ENCODE assay signal across 1 cellular context in the genomic region with DNA sequence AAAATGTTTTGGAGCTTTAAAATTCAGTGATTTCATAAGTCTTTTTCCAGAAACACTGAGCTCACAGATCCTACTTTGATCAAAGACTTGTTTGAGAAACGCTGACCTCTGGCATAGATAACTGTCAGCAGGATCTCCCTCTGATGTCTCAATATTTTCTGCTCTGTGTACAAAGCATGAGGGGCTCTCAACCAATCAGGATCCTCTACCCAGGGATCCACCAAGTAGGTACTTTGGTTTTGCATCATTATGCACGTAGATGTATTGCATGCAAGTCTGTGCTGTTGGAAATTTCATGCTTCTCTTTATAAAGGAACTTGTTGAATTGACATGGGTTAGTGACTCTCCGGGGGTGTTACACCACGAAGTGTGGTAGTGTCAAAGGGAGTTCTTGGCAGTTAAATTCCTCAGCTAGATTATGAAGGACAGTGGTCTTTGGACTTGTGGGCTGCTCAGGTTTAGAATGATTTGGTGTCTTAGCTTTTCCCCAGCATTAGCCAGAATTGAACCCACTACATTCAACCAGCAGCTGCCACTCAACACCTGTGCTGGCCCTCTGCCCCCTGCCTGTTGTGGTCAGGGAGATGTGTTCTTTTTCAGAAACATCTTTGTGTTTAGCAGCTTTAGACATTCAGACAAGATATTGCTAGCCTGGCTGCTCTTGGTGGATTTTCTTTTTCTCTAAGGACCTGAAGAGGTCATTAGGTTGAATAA.
TF ChIP-seq lines count a peak whose summit lies in the region.

No MANE protein-coding gene starts in this region.

TF ChIP-seq in HepG2, 621 proteins besides CTCF, POLR2A, EP300 and RAD21 (continued from another document):
- 0 out of 2 replicates have a peak, but pooled peaks have one; percentile 27 for TF ChIP-seq THAP11 (CRISPR knock-in tag; IDR thresholded peaks at IDR 0.05)
- TF ChIP-seq FOXA1 (IDR thresholded peaks at IDR 0.05): no peak
- TF ChIP-seq FOXA1 (CRISPR knock-in tag; IDR thresholded peaks at IDR 0.05): peak; percentile 80
- no peak; the same call in 1 of the 2 replicates for TF ChIP-seq POLR2AphosphoS5 (IDR thresholded peaks at IDR 0.05; ENCODE audit: low read depth, low read length)
- TF ChIP-seq THRA (CRISPR knock-in tag; IDR thresholded peaks at IDR 0.05; ENCODE audit: borderline replicate concordance): 0 out of 2 replicates have a peak, but pooled peaks have one; percentile 10
- TF ChIP-seq ZNF563 (CRISPR knock-in tag; IDR thresholded peaks at IDR 0.05): no peak
- no peak for TF ChIP-seq JUNB (CRISPR knock-in tag; IDR thresholded peaks at IDR 0.05; ENCODE audit: borderline replicate concordance)
- no peak for TF ChIP-seq ZNF589 (CRISPR knock-in tag; conservative IDR thresholded peaks at IDR 0.05)
- TF ChIP-seq NR2F6 (IDR thresholded peaks at IDR 0.05): peak; percentile 72; the same call in 1 of the 2 replicates
- peak; percentile 75 for TF ChIP-seq NR2F6 (CRISPR knock-in tag; IDR thresholded peaks at IDR 0.05)
- no peak for TF ChIP-seq TOE1 (CRISPR knock-in tag; IDR thresholded peaks at IDR 0.05)
- no peak for TF ChIP-seq CENPBD1 (CRISPR knock-in tag; IDR thresholded peaks at IDR 0.05; ENCODE audit: borderline replicate concordance, low read depth)
- TF ChIP-seq KLF15 (CRISPR knock-in tag; IDR thresholded peaks at IDR 0.05; ENCODE audit: borderline replicate concordance): no peak
- no peak for TF ChIP-seq ZNF468 (CRISPR knock-in tag; IDR thresholded peaks at IDR 0.05)
- TF ChIP-seq HNRNPUL1 (IDR thresholded peaks at IDR 0.05; ENCODE audit: low read depth, low read length): no peak
- no peak for TF ChIP-seq GTF2F1 (IDR thresholded peaks at IDR 0.05; ENCODE audit: low read length)
- TF ChIP-seq ZNF570 (CRISPR knock-in tag; IDR thresholded peaks at IDR 0.05; ENCODE audit: borderline replicate concordance): no peak
- TF ChIP-seq, protein P1, sequence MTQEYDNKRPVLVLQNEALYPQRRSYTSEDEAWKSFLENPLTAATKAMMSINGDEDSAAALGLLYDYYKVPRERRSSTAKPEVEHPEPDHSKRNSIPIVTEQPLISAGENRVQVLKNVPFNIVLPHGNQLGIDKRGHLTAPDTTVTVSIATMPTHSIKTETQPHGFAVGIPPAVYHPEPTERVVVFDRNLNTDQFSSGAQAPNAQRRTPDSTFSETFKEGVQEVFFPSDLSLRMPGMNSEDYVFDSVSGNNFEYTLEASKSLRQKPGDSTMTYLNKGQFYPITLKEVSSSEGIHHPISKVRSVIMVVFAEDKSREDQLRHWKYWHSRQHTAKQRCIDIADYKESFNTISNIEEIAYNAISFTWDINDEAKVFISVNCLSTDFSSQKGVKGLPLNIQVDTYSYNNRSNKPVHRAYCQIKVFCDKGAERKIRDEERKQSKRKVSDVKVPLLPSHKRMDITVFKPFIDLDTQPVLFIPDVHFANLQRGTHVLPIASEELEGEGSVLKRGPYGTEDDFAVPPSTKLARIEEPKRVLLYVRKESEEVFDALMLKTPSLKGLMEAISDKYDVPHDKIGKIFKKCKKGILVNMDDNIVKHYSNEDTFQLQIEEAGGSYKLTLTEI (CRISPR knock-in tag; conservative IDR thresholded peaks at IDR 0.05): no peak
- no peak for TF ChIP-seq ATF7 (IDR thresholded peaks at IDR 0.05)
- no peak for TF ChIP-seq ATF7 (CRISPR knock-in tag; IDR thresholded peaks at IDR 0.05)
- no peak for TF ChIP-seq NFE2 (CRISPR knock-in tag; IDR thresholded peaks at IDR 0.05)
- TF ChIP-seq CHD2 (IDR thresholded peaks at IDR 0.05; ENCODE audit: low read depth, low read length): no peak
- no peak for TF ChIP-seq MED13 (CRISPR knock-in tag; IDR thresholded peaks at IDR 0.05)
- no peak for TF ChIP-seq ZNF274 (CRISPR knock-in tag; IDR thresholded peaks at IDR 0.05)
- no peak for TF ChIP-seq MBD4 (IDR thresholded peaks at IDR 0.05; ENCODE audit: borderline replicate concordance, low read length)
- TF ChIP-seq YEATS2 (CRISPR knock-in tag; IDR thresholded peaks at IDR 0.05; ENCODE audit: borderline replicate concordance): peak; percentile 21; the same call in 1 of the 2 replicates
- TF ChIP-seq PHF20 (CRISPR knock-in tag; IDR thresholded peaks at IDR 0.05): no peak
- no peak for TF ChIP-seq SKI (IDR thresholded peaks at IDR 0.05; ENCODE audit: partially characterized antibody)
- TF ChIP-seq, protein P2, sequence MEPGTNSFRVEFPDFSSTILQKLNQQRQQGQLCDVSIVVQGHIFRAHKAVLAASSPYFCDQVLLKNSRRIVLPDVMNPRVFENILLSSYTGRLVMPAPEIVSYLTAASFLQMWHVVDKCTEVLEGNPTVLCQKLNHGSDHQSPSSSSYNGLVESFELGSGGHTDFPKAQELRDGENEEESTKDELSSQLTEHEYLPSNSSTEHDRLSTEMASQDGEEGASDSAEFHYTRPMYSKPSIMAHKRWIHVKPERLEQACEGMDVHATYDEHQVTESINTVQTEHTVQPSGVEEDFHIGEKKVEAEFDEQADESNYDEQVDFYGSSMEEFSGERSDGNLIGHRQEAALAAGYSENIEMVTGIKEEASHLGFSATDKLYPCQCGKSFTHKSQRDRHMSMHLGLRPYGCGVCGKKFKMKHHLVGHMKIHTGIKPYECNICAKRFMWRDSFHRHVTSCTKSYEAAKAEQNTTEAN (CRISPR knock-in tag; conservative IDR thresholded peaks at IDR 0.05): 0 out of 2 replicates have a peak, but pooled peaks have one; percentile 37
- no peak for TF ChIP-seq SMAD1 (CRISPR knock-in tag; IDR thresholded peaks at IDR 0.05; ENCODE audit: borderline replicate concordance, low read depth)
- peak; percentile 48; the same call in 1 of the 2 replicates for TF ChIP-seq POLR2G (IDR thresholded peaks at IDR 0.05; ENCODE audit: low read depth, low read length)
- TF ChIP-seq ZBTB21 (CRISPR knock-in tag; IDR thresholded peaks at IDR 0.05): peak; percentile 58; the same call in 1 of the 2 replicates
- no peak for TF ChIP-seq YY1 (IDR thresholded peaks at IDR 0.05; ENCODE audit: insufficient read depth, insufficient replicate concordance, low read depth, low read length)
- no peak for TF ChIP-seq ZNF549 (CRISPR knock-in tag; IDR thresholded peaks at IDR 0.05)
- TF ChIP-seq STAT5B (CRISPR knock-in tag; IDR thresholded peaks at IDR 0.05): no peak
- TF ChIP-seq CAMTA2 (CRISPR knock-in tag; IDR thresholded peaks at IDR 0.05; ENCODE audit: borderline replicate concordance): no peak
- TF ChIP-seq GPN1 (CRISPR knock-in tag; IDR thresholded peaks at IDR 0.05; ENCODE audit: borderline replicate concordance): no peak
- TF ChIP-seq ZNF547 (CRISPR knock-in tag; IDR thresholded peaks at IDR 0.05): no peak
- no peak for TF ChIP-seq ZNF496 (CRISPR knock-in tag; IDR thresholded peaks at IDR 0.05; ENCODE audit: insufficient replicate concordance)
- TF ChIP-seq, protein P3, sequence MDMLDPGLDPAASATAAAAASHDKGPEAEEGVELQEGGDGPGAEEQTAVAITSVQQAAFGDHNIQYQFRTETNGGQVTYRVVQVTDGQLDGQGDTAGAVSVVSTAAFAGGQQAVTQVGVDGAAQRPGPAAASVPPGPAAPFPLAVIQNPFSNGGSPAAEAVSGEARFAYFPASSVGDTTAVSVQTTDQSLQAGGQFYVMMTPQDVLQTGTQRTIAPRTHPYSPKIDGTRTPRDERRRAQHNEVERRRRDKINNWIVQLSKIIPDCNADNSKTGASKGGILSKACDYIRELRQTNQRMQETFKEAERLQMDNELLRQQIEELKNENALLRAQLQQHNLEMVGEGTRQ (IDR thresholded peaks at IDR 0.05; ENCODE audit: low read depth, low read length): no peak
- TF ChIP-seq, protein P3 (CRISPR knock-in tag; IDR thresholded peaks at IDR 0.05; ENCODE audit: borderline replicate concordance): no peak
- TF ChIP-seq LCORL (IDR thresholded peaks at IDR 0.05): no peak
- no peak; the same call in 1 of the 2 replicates for TF ChIP-seq LCORL (CRISPR knock-in tag; IDR thresholded peaks at IDR 0.05)
- TF ChIP-seq PRMT3 (CRISPR knock-in tag; IDR thresholded peaks at IDR 0.05; ENCODE audit: borderline replicate concordance, low read depth): no peak
- TF ChIP-seq, protein P4, sequence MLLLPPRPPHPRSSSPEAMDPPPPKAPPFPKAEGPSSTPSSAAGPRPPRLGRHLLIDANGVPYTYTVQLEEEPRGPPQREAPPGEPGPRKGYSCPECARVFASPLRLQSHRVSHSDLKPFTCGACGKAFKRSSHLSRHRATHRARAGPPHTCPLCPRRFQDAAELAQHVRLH (CRISPR knock-in tag; IDR thresholded peaks at IDR 0.05; ENCODE audit: borderline replicate concordance, low read depth): no peak
- no peak for TF ChIP-seq SOX6 (IDR thresholded peaks at IDR 0.05)
- TF ChIP-seq SOX6 (CRISPR knock-in tag; IDR thresholded peaks at IDR 0.05): peak; percentile 39; the same call in 1 of the 2 replicates
- TF ChIP-seq, protein P5, sequence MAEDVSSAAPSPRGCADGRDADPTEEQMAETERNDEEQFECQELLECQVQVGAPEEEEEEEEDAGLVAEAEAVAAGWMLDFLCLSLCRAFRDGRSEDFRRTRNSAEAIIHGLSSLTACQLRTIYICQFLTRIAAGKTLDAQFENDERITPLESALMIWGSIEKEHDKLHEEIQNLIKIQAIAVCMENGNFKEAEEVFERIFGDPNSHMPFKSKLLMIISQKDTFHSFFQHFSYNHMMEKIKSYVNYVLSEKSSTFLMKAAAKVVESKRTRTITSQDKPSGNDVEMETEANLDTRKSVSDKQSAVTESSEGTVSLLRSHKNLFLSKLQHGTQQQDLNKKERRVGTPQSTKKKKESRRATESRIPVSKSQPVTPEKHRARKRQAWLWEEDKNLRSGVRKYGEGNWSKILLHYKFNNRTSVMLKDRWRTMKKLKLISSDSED (CRISPR knock-in tag; IDR thresholded peaks at IDR 0.05): no peak
- no peak for TF ChIP-seq ZNF34 (CRISPR knock-in tag; IDR thresholded peaks at IDR 0.05; ENCODE audit: borderline replicate concordance)
- no peak for TF ChIP-seq ZNF260 (CRISPR knock-in tag; IDR thresholded peaks at IDR 0.05; ENCODE audit: borderline replicate concordance, low read depth)
- TF ChIP-seq NCOA2 (CRISPR knock-in tag; IDR thresholded peaks at IDR 0.05): peak; percentile 78
- no peak for TF ChIP-seq ESRRA (CRISPR knock-in tag; IDR thresholded peaks at IDR 0.05; ENCODE audit: low read depth)
